Comparison of ENCODE assay signal across 11 cellular contexts in the genomic region with DNA sequence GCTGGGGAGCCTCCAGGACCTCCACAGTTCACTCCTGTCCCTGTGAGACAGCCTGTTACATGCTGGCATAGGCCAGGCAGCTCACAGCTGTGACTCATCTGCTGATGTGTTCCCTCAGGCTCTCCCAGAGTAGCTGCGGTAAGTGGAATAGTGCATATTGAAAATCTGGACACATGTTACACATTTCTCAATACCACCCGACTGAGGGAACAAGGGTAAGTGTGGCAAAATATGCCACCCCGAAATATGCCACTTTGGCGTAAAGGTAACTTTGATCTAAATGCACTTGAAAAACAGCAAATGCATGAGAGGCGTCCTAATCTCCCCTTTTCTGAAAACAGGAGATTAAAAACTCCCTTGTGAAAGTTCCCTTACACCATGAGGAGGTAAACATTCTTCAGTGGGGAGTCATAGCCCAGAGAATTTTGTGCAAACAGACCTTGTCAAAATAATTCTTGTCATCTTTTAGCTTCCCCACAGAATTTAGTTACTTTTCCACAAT.
DNase-seq lines count a peak whose midpoint lies in the region; ATAC-seq and TF ChIP-seq lines count a peak whose summit lies in the region.
"Had no signal": no experiment of that assay in that cellular context is flagged by ENCODE, and none has a peak within 500 bp of the region (broad histone marks: within the 10 kb centered on the region; RNA-seq: fewer than 3 reads in every experiment).

No MANE protein-coding gene starts in this region.

- H3K9me3 Mint-ChIP-seq in T-helper 2 cell treated with Interferon-gamma antibody and Interleukin-4, amounts not matched to agents 5 μg/mL and 100 μg/mL, for 36 hours: peaks cover 3% of the 10 kb centered on the region
- H3K9me3 Mint-ChIP-seq in GM23338: no peaks in the 10 kb centered on the region

- peak overlapping the region; percentile 80 for H2AFZ ChIP-seq in osteoblast (ENCODE audit: low read length)
- no peak overlapping the region for H2AFZ ChIP-seq in GM23338

- no peak for TF ChIP-seq CTCF in RWPE1 (conservative IDR thresholded peaks at IDR 0.05; ENCODE audit: low read depth)
- no peak for TF ChIP-seq CTCF in osteoblast (IDR thresholded peaks at IDR 0.05; ENCODE audit: extremely low read depth, low read depth, low read length)
- TF ChIP-seq CTCF in GM23338 (conservative IDR thresholded peaks at IDR 0.05; ENCODE audit: low read depth in 2 of 2): no peak

- peak overlapping the region; percentile 57 for H3K27ac ChIP-seq in RWPE1
- peak overlapping the region; percentile 87 for H3K27ac ChIP-seq in osteoblast (ENCODE audit: low read depth, low read length)
- no peak overlapping the region for H3K27ac ChIP-seq in GM23338 (ENCODE audit: low read depth)

- no peaks in the 10 kb centered on the region for H3K36me3 Mint-ChIP-seq in T-helper 2 cell treated with Interferon-gamma antibody and Interleukin-4, amounts not matched to agents 5 μg/mL and 100 μg/mL, for 36 hours (ENCODE audit: low read depth)
- no peaks in the 10 kb centered on the region for H3K36me3 Mint-ChIP-seq in GM23338 (ENCODE audit: low read depth)
- H3K36me3 Mint-ChIP-seq: stimulated activated effector memory CD8-positive, alpha-beta T cell treated with anti-CD3 and anti-CD28 coated beads, Interleukin-12 subunit alpha, Interleukin-12 subunit beta, amount 100 ng/mL, for 72 hours had no signal

- POLR2A ChIA-PET in RWPE1 (lab: Yijun Ruan, JAX; ENCODE audit: low non-redundant PET): no interaction called here

- peaks cover 18% of the 10 kb centered on the region for H3K4me1 ChIP-seq in osteoblast (ENCODE audit: insufficient read depth, low read length)
- H3K4me1 ChIP-seq in GM23338 (ENCODE audit: insufficient read depth): no peaks in the 10 kb centered on the region

- no peaks in the 10 kb centered on the region for H3K9me2 ChIP-seq in GM23338 (ENCODE audit: insufficient read depth)

- H3F3A ChIP-seq in GM23338 (replicated peaks; ENCODE audit: low read depth): no peaks in the 10 kb centered on the region

- H3K4me3 ChIP-seq in osteoblast (ENCODE audit: insufficient read depth, low read length) (peak overlapping the region; percentile 62), GM23338 (no peak overlapping the region)

- H3K27me3 Mint-ChIP-seq in T-helper 2 cell treated with Interferon-gamma antibody and Interleukin-4, amounts not matched to agents 5 μg/mL and 100 μg/mL, for 36 hours (ENCODE audit: low read depth): no peaks in the 10 kb centered on the region
- peaks cover 3% of the 10 kb centered on the region for H3K27me3 Mint-ChIP-seq in GM23338 (ENCODE audit: insufficient read depth, low read depth, poor library complexity)

- H3K4me2 ChIP-seq in osteoblast (ENCODE audit: insufficient read depth, low read length): peak overlapping the region; percentile 91
- H3K4me2 ChIP-seq in GM23338: no peak overlapping the region

- DNase-seq in Daoy (ENCODE audit: low read depth) (peak; percentile 94), RWPE1 (ENCODE audit: low spot score) (peak; percentile 78), fibroblast of peridontal ligament (ENCODE audit: extremely low read depth) (peak; percentile 91), osteoblast (ENCODE audit: insufficient read length, low spot score, missing footprints) (peak; percentile 61), NCI-H69 (lab: John Stamatoyannopoulos, UW) (no peak), GM23338 (ENCODE audit: low spot score) (no peak)
- DNase-seq in activated CD4-positive, alpha-beta T cell treated with anti-CD3 and anti-CD28 coated beads for 48 hours: no peak
- DNase-seq in T-helper 2 cell treated with Interferon-gamma antibody and Interleukin-4, amounts not matched to agents 5 μg/mL and 100 μg/mL, for 36 hours (ENCODE audit: low spot score): no peak
- DNase-seq: activated T-cell treated with anti-CD3 and anti-CD28 coated beads, Interleukin-2, amount 50 U/mL, for 1 hour; DND-41 had no signal

- H3K27ac Mint-ChIP-seq in T-helper 2 cell treated with Interferon-gamma antibody and Interleukin-4, amounts not matched to agents 5 μg/mL and 100 μg/mL, for 36 hours: no peak overlapping the region
- H3K27ac Mint-ChIP-seq in GM23338: no peak overlapping the region
- H3K27ac Mint-ChIP-seq: stimulated activated effector memory CD8-positive, alpha-beta T cell treated with anti-CD3 and anti-CD28 coated beads, Interleukin-12 subunit alpha, Interleukin-12 subunit beta, amount 100 ng/mL, for 72 hours had no signal

- no peaks in the 10 kb centered on the region for H4K20me1 ChIP-seq in osteoblast (ENCODE audit: insufficient read depth, low read length)
- no peaks in the 10 kb centered on the region for H4K20me1 ChIP-seq in GM23338 (replicated peaks; ENCODE audit: insufficient read depth)

- H3K79me2 ChIP-seq in osteoblast (ENCODE audit: insufficient read depth, low read length): no peaks in the 10 kb centered on the region
- H3K79me2 ChIP-seq in GM23338 (replicated peaks; ENCODE audit: insufficient read depth): no peaks in the 10 kb centered on the region

- no peaks in the 10 kb centered on the region for H3K9me3 ChIP-seq in osteoblast (ENCODE audit: low read depth, low read length)

- H3K27me3 ChIP-seq in osteoblast (ENCODE audit: insufficient read depth, low read length) (no peaks in the 10 kb centered on the region), GM23338 (ENCODE audit: insufficient read depth) (no peaks in the 10 kb centered on the region)

- ATAC-seq in GM23338: no peak
- ATAC-seq: stimulated activated effector memory CD8-positive, alpha-beta T cell treated with anti-CD3 and anti-CD28 coated beads, Interleukin-12 subunit alpha, Interleukin-12 subunit beta, amount 100 ng/mL, for 72 hours had no signal

- no peaks in the 10 kb centered on the region for H3K4me1 Mint-ChIP-seq in T-helper 2 cell treated with Interferon-gamma antibody and Interleukin-4, amounts not matched to agents 5 μg/mL and 100 μg/mL, for 36 hours (ENCODE audit: low read depth)
- H3K4me1 Mint-ChIP-seq in GM23338: no peaks in the 10 kb centered on the region
- H3K4me1 Mint-ChIP-seq: stimulated activated effector memory CD8-positive, alpha-beta T cell treated with anti-CD3 and anti-CD28 coated beads, Interleukin-12 subunit alpha, Interleukin-12 subunit beta, amount 100 ng/mL, for 72 hours had no signal

- H3K36me3 ChIP-seq in osteoblast (ENCODE audit: insufficient read depth, low read length): no peaks in the 10 kb centered on the region
- H3K36me3 ChIP-seq in GM23338 (ENCODE audit: insufficient read depth): no peaks in the 10 kb centered on the region

- CTCF ChIA-PET in RWPE1 (lab: Yijun Ruan, JAX): interaction anchor here (2.1 kb wide), 1 partner anchor 558 kb away, joined by 7 read pairs; a partner anchor contains a TSS

- no peak overlapping the region for H3K4me3 Mint-ChIP-seq in T-helper 2 cell treated with Interferon-gamma antibody and Interleukin-4, amounts not matched to agents 5 μg/mL and 100 μg/mL, for 36 hours
- H3K4me3 Mint-ChIP-seq in GM23338: no peak overlapping the region
- H3K4me3 Mint-ChIP-seq: stimulated activated effector memory CD8-positive, alpha-beta T cell treated with anti-CD3 and anti-CD28 coated beads, Interleukin-12 subunit alpha, Interleukin-12 subunit beta, amount 100 ng/mL, for 72 hours had no signal

TF ChIP-seq in GM23338, 12 proteins besides CTCF, POLR2A, EP300 and RAD21 (continues in another document):
- TF ChIP-seq, protein P1, sequence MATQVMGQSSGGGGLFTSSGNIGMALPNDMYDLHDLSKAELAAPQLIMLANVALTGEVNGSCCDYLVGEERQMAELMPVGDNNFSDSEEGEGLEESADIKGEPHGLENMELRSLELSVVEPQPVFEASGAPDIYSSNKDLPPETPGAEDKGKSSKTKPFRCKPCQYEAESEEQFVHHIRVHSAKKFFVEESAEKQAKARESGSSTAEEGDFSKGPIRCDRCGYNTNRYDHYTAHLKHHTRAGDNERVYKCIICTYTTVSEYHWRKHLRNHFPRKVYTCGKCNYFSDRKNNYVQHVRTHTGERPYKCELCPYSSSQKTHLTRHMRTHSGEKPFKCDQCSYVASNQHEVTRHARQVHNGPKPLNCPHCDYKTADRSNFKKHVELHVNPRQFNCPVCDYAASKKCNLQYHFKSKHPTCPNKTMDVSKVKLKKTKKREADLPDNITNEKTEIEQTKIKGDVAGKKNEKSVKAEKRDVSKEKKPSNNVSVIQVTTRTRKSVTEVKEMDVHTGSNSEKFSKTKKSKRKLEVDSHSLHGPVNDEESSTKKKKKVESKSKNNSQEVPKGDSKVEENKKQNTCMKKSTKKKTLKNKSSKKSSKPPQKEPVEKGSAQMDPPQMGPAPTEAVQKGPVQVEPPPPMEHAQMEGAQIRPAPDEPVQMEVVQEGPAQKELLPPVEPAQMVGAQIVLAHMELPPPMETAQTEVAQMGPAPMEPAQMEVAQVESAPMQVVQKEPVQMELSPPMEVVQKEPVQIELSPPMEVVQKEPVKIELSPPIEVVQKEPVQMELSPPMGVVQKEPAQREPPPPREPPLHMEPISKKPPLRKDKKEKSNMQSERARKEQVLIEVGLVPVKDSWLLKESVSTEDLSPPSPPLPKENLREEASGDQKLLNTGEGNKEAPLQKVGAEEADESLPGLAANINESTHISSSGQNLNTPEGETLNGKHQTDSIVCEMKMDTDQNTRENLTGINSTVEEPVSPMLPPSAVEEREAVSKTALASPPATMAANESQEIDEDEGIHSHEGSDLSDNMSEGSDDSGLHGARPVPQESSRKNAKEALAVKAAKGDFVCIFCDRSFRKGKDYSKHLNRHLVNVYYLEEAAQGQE (IDR thresholded peaks at IDR 0.05; ENCODE audit: unreplicated experiment): no peak
- no peak for TF ChIP-seq STAT1 (IDR thresholded peaks at IDR 0.05; ENCODE audit: unreplicated experiment)
- TF ChIP-seq POLR2AphosphoS5 (IDR thresholded peaks at IDR 0.05; ENCODE audit: low read depth): no peak

Comparison
In these comparisons a context has a peak if more than half of its experiments do, and no peak if none do; other contexts are left out.
1. DNase-seq: peak in Daoy (single experiment), RWPE1 (single experiment), fibroblast of peridontal ligament (single experiment) and osteoblast (single experiment); none in NCI-H69 (single experiment), activated CD4-positive, alpha-beta T cell treated with anti-CD3 and anti-CD28 coated beads for 48 hours (single experiment), T-helper 2 cell treated with Interferon-gamma antibody and Interleukin-4, amounts not matched to agents 5 μg/mL and 100 μg/mL, for 36 hours (single experiment) and GM23338 (single experiment).